20 cellular contexts compared by ENCODE assay signal in the genomic region with DNA sequence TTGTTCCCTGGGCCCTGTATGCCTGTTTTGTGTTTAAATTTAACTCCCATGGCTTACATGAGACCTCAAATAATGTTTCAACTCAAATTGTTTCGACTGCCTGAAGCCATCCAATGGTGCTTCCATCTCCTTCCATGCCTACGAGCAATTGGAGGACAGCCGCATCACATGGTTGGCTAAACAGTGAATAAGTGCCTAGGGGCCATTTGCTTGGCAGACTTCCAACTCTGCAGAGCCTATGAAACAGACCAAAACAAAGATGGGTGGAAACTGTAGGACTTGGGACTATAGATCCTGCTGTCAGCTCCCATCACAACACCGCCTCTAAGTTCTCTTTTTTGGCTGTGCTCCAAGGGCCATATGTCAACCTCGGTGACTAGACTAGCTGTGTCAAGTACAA.
DNase-seq lines count a peak whose midpoint lies in the region; ATAC-seq, FAIRE-seq and TF ChIP-seq lines count a peak whose summit lies in the region.
"Had no signal": no experiment of that assay in that cellular context is flagged by ENCODE, and none has a peak within 500 bp of the region (broad histone marks: within the 10 kb centered on the region; RNA-seq: fewer than 3 reads in every experiment).

No MANE protein-coding gene starts in this region.

- peak overlapping the region; percentile 23 for H2AFZ ChIP-seq in mammary epithelial cell (ENCODE audit: low read depth, low read length)
- H2AFZ ChIP-seq in HepG2 (ENCODE audit: low read length) = no peak overlapping the region
- H2AFZ ChIP-seq: GM23338 had no signal

- BruUV-seq in mammary epithelial cell (replicated peaks; lab: Mats Ljungman, UMichigan) (no TSS peak), HepG2 (replicated peaks; lab: Mats Ljungman, UMichigan) (no TSS peak)

- in situ Hi-C loops in mammary epithelial cell (cut with MboI; ENCODE audit: low sequenced_read_pairs in 2 of 2) (no loop called here), brain microvascular endothelial cell (cut with HindIII; ENCODE audit: low pct_ligation_motif_present, low sequenced_read_pairs) (no loop called here), HepG2 (cut with HindIII; ENCODE audit: extremely low pct_ligation_motif_present, low pct_unique_long_range_greater_than_20kb) (no loop called here)

- DNase-seq in mammary epithelial cell (peak; percentile 19), breast epithelium (ENCODE audit: low spot score in 2 of 2) (no peak), NCI-H345 treated with DMSO at 0.1 percent for 48 hours (lab: John Stamatoyannopoulos, UW; ENCODE audit: unreplicated experiment) (peak; percentile 67), epidermal melanocyte (ENCODE audit: insufficient read length, low spot score) (peak; percentile 64), brain microvascular endothelial cell (no peak), HepG2 (ENCODE audit: low spot score) (no peak), NCI-H2029 treated with DMSO at 0.1 percent for 48 hours (lab: John Stamatoyannopoulos, UW) (no peak), left lobe of liver (ENCODE audit: low spot score) (no peak)
- DNase-seq: ACHN; activated CD4-positive, alpha-beta T cell treated with anti-CD3 and anti-CD28 coated beads for 48 hours; activated CD8-positive, alpha-beta memory T cell treated with anti-CD3 and anti-CD28 coated beads, Interleukin-2, amount 50 U/mL, for 48 hours; anterior cingulate cortex; gastrocnemius medialis; GF-D8; lower lobe of right lung; naive thymus-derived CD4-positive, alpha-beta T cell; posterior cingulate gyrus; stimulated activated naive CD8-positive, alpha-beta T cell treated with anti-CD3 and anti-CD28 coated beads, Interleukin-15, Interleukin-2, amounts not matched to agents 100 U/mL and 50 U/mL, for 24 hours had no signal

- no peak for ATAC-seq in HepG2
- no peak for ATAC-seq in left lobe of liver
- ATAC-seq: gastrocnemius medialis; GM23338; lower lobe of right lung; naive thymus-derived CD4-positive, alpha-beta T cell; stimulated activated naive CD8-positive, alpha-beta T cell treated with anti-CD3 and anti-CD28 coated beads, Interleukin-15, Interleukin-2, amounts not matched to agents 100 U/mL and 50 U/mL, for 24 hours had no signal

- CTCF ChIA-PET in mammary epithelial cell (lab: Charles Lee; ENCODE audit: low non-redundant PET) (no interaction called here), HepG2 (lab: Yijun Ruan, JAX; ENCODE audit: low intra/inter-chr PET ratio, low total read pairs) (no interaction called here)

- H3K79me2 ChIP-seq in mammary epithelial cell (ENCODE audit: insufficient read depth, low read length) (peaks cover 41% of the 10 kb centered on the region), HepG2 (ENCODE audit: insufficient read depth, low read length) (no peaks in the 10 kb centered on the region)

- H3K9ac ChIP-seq in mammary epithelial cell (ENCODE audit: insufficient read depth, low read length) (no peak overlapping the region), HepG2 (ENCODE audit: insufficient read depth, low read depth, low read length) (no peak overlapping the region)

- TF ChIP-seq EP300 in HepG2 (IDR thresholded peaks at IDR 0.05; ENCODE audit: low read depth in 2 of 2, low read length in 2 of 2) = no peak
- no peak for TF ChIP-seq EP300 in HepG2 (CRISPR knock-in tag; IDR thresholded peaks at IDR 0.05; ENCODE audit: borderline replicate concordance)

- TF ChIP-seq RAD21 in HepG2 (CRISPR knock-in tag; IDR thresholded peaks at IDR 0.05) = no peak

- H3K36me3 ChIP-seq in mammary epithelial cell (ENCODE audit: insufficient read depth, low read length) (no peaks in the 10 kb centered on the region), breast epithelium (no peaks in the 10 kb centered on the region), brain microvascular endothelial cell (replicated peaks) (peaks cover 2% of the 10 kb centered on the region), HepG2 (replicated peaks in 1 of 2; ENCODE audit: control insufficient read depth in 1 of 2, insufficient read depth in 2 of 2, low read length in 2 of 2) (no peaks in the 10 kb centered on the region)
- H3K36me3 ChIP-seq: gastrocnemius medialis, lower lobe of right lung, uterus had no signal

- TF ChIP-seq POLR2A in breast epithelium (IDR thresholded peaks at IDR 0.05) = no peak
- no peak for TF ChIP-seq POLR2A in HepG2 (IDR thresholded peaks at IDR 0.05; ENCODE audit: insufficient read depth in 1 of 2, low read depth in 2 of 2, low read length in 2 of 2)

- H3K27me3 ChIP-seq in mammary epithelial cell (ENCODE audit: insufficient read depth, low read length) (no peaks in the 10 kb centered on the region), breast epithelium (no peaks in the 10 kb centered on the region), brain microvascular endothelial cell (replicated peaks) (no peaks in the 10 kb centered on the region), HepG2 (ENCODE audit: control insufficient read depth in 1 of 2, insufficient read depth in 2 of 2, low read length in 2 of 2) (no peaks in the 10 kb centered on the region)
- H3K27me3 ChIP-seq: gastrocnemius medialis, uterus had no signal

- no peaks in the 10 kb centered on the region for H4K20me1 ChIP-seq in mammary epithelial cell (ENCODE audit: insufficient read depth, low read length)
- H4K20me1 ChIP-seq in HepG2 (ENCODE audit: insufficient read depth, low read length) = no peaks in the 10 kb centered on the region

- peaks cover 16% of the 10 kb centered on the region for H3K4me1 ChIP-seq in mammary epithelial cell (ENCODE audit: insufficient read depth, low read length)
- peaks cover 0 to 6% of the 10 kb centered on the region in 2 donors for H3K4me1 ChIP-seq in breast epithelium
- peaks cover 8% of the 10 kb centered on the region; the same call in 1 of the 2 replicates for H3K4me1 ChIP-seq in HepG2 (ENCODE audit: insufficient read depth, low read length)
- H3K4me1 ChIP-seq: lower lobe of right lung had no signal

- dilution Hi-C loops in mammary epithelial cell (cut with HindIII; ENCODE audit: low sequenced_read_pairs) = no loop called here

- H3K4me2 ChIP-seq in mammary epithelial cell (ENCODE audit: insufficient read depth, low read depth, low read length) = peak overlapping the region; percentile 50
- no peak overlapping the region for H3K4me2 ChIP-seq in HepG2 (ENCODE audit: low read depth, low read length)
- H3K4me2 ChIP-seq: GM23338 had no signal

- H3K9me3 ChIP-seq in mammary epithelial cell (replicated peaks; ENCODE audit: insufficient read depth, low read length) (no peaks in the 10 kb centered on the region), breast epithelium (peaks cover 0 to 11% of the 10 kb centered on the region in 2 donors), HepG2 (ENCODE audit: low read length) (no peaks in the 10 kb centered on the region)
- H3K9me3 ChIP-seq: gastrocnemius medialis, lower lobe of right lung, uterus had no signal

- no peak overlapping the region for H3K27ac ChIP-seq in mammary epithelial cell (ENCODE audit: insufficient read depth, low read depth, low read length)
- peak overlapping the region in 1 of 2 donors; percentile 36 for H3K27ac ChIP-seq in breast epithelium
- no peak overlapping the region for H3K27ac ChIP-seq in brain microvascular endothelial cell
- no peak overlapping the region for H3K27ac ChIP-seq in HepG2 (ENCODE audit: extremely low read length, insufficient read depth, low read length)
- H3K27ac ChIP-seq: gastrocnemius medialis, lower lobe of right lung, uterus had no signal

- 21% methylated on average over 5 of the region's 5 CpGs for WGBS in mammary epithelial cell (ENCODE audit: low coverage, missing lambda C conversion rate)
- 88% methylated on average over 5 of the region's 5 CpGs for WGBS in HepG2 (ENCODE audit: low lambda C conversion rate)

- POLR2A ChIA-PET in HepG2 (lab: Yijun Ruan, JAX) = no interaction called here

- no peak overlapping the region for H3K4me3 ChIP-seq in mammary epithelial cell (replicated peaks in 1 of 3; ENCODE audit: insufficient read depth in 1 of 3, low read depth in 2 of 3, low read length in 3 of 3)
- H3K4me3 ChIP-seq in breast epithelium = no peak overlapping the region
- no peak overlapping the region for H3K4me3 ChIP-seq in brain microvascular endothelial cell (ENCODE audit: low read depth, low read length)
- no peak overlapping the region for H3K4me3 ChIP-seq in HepG2 (replicated peaks in 1 of 3; ENCODE audit: insufficient read depth in 1 of 3, low read depth in 2 of 3, low read length in 3 of 3)
- H3K4me3 ChIP-seq: gastrocnemius medialis, GM23338, lower lobe of right lung, uterus had no signal

- no peak for FAIRE-seq in HepG2 (lab: Jason Lieb, UNC)

- intact Hi-C loops in mammary epithelial cell (cut with micrococcal nuclease) = no loop called here
- intact Hi-C loops in breast epithelium (cut with DNase I; ENCODE audit: low total_unique reads) = no loop called here
- intact Hi-C loops in HepG2 (cut with micrococcal nuclease; ENCODE audit: unreplicated experiment) = no loop called here

- no peak for TF ChIP-seq CTCF in mammary epithelial cell (conservative IDR thresholded peaks at IDR 0.05 in 1 of 2, IDR thresholded peaks at IDR 0.05 in 1 of 2; ENCODE audit: extremely low read depth in 1 of 2, insufficient read depth in 1 of 2, low read depth in 1 of 2, low read length in 2 of 2)
- TF ChIP-seq CTCF in breast epithelium (IDR thresholded peaks at IDR 0.05) = no peak
- TF ChIP-seq CTCF in brain microvascular endothelial cell (IDR thresholded peaks at IDR 0.05; ENCODE audit: low read depth, low read length, missing control alignments) = no peak
- no peak for TF ChIP-seq CTCF in HepG2 (CRISPR knock-in tag; IDR thresholded peaks at IDR 0.05)

TF ChIP-seq in HepG2, 621 proteins besides CTCF, POLR2A, EP300 and RAD21 (continues in another document):
- no peak for TF ChIP-seq ZNF556 (CRISPR knock-in tag; IDR thresholded peaks at IDR 0.05; ENCODE audit: borderline replicate concordance)
- no peak for TF ChIP-seq ZNF335 (CRISPR knock-in tag; IDR thresholded peaks at IDR 0.05)
- TF ChIP-seq ZNF543 (CRISPR knock-in tag; IDR thresholded peaks at IDR 0.05) = no peak
- no peak for TF ChIP-seq NR2F2 (IDR thresholded peaks at IDR 0.05; ENCODE audit: borderline replicate concordance, low read depth)
- no peak for TF ChIP-seq HNRNPH1 (optimal IDR thresholded peaks at IDR 0.05; ENCODE audit: low read depth, low read length)

Comparison
In these comparisons a context has a peak if more than half of its experiments do, and no peak if none do; other contexts are left out.
1. DNase-seq: peak in mammary epithelial cell (single experiment), NCI-H345 treated with DMSO at 0.1 percent for 48 hours (single experiment) and epidermal melanocyte (single experiment); none in breast epithelium (0 of 2), brain microvascular endothelial cell (single experiment), HepG2 (single experiment), NCI-H2029 treated with DMSO at 0.1 percent for 48 hours (single experiment) and left lobe of liver (single experiment).